ENCODE assay signal across 9 cellular contexts in genomic region chr7:51428226-51428887, GRCh38.
A peak's percentile ranks its signal among the peaks of the same experiment; 100 is the strongest.
DNase-seq lines count a peak whose midpoint lies in the region; ATAC-seq, FAIRE-seq and TF ChIP-seq lines count a peak whose summit lies in the region.
"Had no signal": no experiment of that assay in that cellular context is flagged by ENCODE, and none has a peak within 500 bp of the region (broad histone marks: within the 10 kb centered on the region; RNA-seq: fewer than 3 reads in every experiment).

No MANE protein-coding gene starts in this region.

- no peak for TF ChIP-seq EP300 in esophagus muscularis mucosa (IDR thresholded peaks at IDR 0.05)

- FAIRE-seq in D721Med (lab: Jason Lieb, UNC) = no peak

- ATAC-seq in HG02642 (IDR thresholded peaks at IDR 0.05; ENCODE audit: poor library complexity, unreplicated experiment) = no peak
- no peak for ATAC-seq in GM18511 (IDR thresholded peaks at IDR 0.05; ENCODE audit: unreplicated experiment)

- H4K5ac ChIP-seq in mesendoderm (ENCODE audit: low read length) = no peak overlapping the region

- no peaks in the 10 kb centered on the region for H3K4me1 ChIP-seq in mesendoderm (ENCODE audit: control insufficient read depth, low read depth, low read length)
- no peaks in the 10 kb centered on the region for H3K4me1 ChIP-seq in esophagus muscularis mucosa
- H3K4me1 ChIP-seq: uterus had no signal

- no peak for TF ChIP-seq POLR2A in esophagus muscularis mucosa (IDR thresholded peaks at IDR 0.05; ENCODE audit: low read depth)

- intact Hi-C loops in esophagus muscularis mucosa (cut with DNase I) = no loop called here

- TF ChIP-seq CTCF in D721Med (IDR thresholded peaks at IDR 0.05; ENCODE audit: insufficient read depth, missing control alignments) (peak; percentile 60), LNCaP clone FGC (IDR thresholded peaks at IDR 0.05; ENCODE audit: control insufficient read depth, extremely low read depth, insufficient read depth) (peak; percentile 81), VCaP (conservative IDR thresholded peaks at IDR 0.05) (peak; percentile 88), esophagus muscularis mucosa (IDR thresholded peaks at IDR 0.05) (no peak)

- H3K4me2 ChIP-seq in mesendoderm (ENCODE audit: low read length) = no peak overlapping the region

- H3K4ac ChIP-seq in mesendoderm (ENCODE audit: low read depth, low read length) = no peak overlapping the region

- no CpG with 5 or more reads among the region's 8 CpGs for WGBS in mesendoderm (ENCODE audit: extremely low coverage, insufficient coverage, low lambda C conversion rate)
- 85% methylated on average over 8 of the region's 8 CpGs for WGBS in esophagus muscularis mucosa

- no peak overlapping the region for H3K18ac ChIP-seq in mesendoderm (ENCODE audit: low read length)

- H3K9ac ChIP-seq in mesendoderm (ENCODE audit: low read length) = no peak overlapping the region

- DNase-seq in D721Med (ENCODE audit: insufficient read length, low spot score) = no peak
- peak; percentile 7 for DNase-seq in LNCaP clone FGC (ENCODE audit: low read depth)
- peak; percentile 43 for DNase-seq in mesendoderm
- DNase-seq in NAMALWA (ENCODE audit: low spot score) = no peak
- no peak for DNase-seq in esophagus muscularis mucosa (ENCODE audit: extremely low spot score)
- DNase-seq: uterus had no signal

- H3K23ac ChIP-seq in mesendoderm (ENCODE audit: low read length) = no peak overlapping the region

- no peak overlapping the region for H2BK15ac ChIP-seq in mesendoderm (replicated peaks; ENCODE audit: low read depth)

- H3K36me3 ChIP-seq in mesendoderm (ENCODE audit: control insufficient read depth, insufficient read depth, low read length) (no peaks in the 10 kb centered on the region), esophagus muscularis mucosa (no peaks in the 10 kb centered on the region)
- H3K36me3 ChIP-seq: uterus had no signal

- no peaks in the 10 kb centered on the region for H3K9me3 ChIP-seq in esophagus muscularis mucosa
- H3K9me3 ChIP-seq: uterus had no signal

- H3K27ac ChIP-seq in VCaP = no peak overlapping the region
- H3K27ac ChIP-seq in mesendoderm (ENCODE audit: low read depth, low read length) = no peak overlapping the region
- no peak overlapping the region for H3K27ac ChIP-seq in esophagus muscularis mucosa (replicated peaks in 1 of 4)
- H3K27ac ChIP-seq: uterus had no signal

- no peak overlapping the region for H3K4me3 ChIP-seq in LNCaP clone FGC (ENCODE audit: low read depth, low read length)
- no peak overlapping the region for H3K4me3 ChIP-seq in mesendoderm (ENCODE audit: low read length)
- no peak overlapping the region for H3K4me3 ChIP-seq in esophagus muscularis mucosa
- H3K4me3 ChIP-seq: uterus had no signal

- no peak overlapping the region for H2BK5ac ChIP-seq in mesendoderm (ENCODE audit: low read length)

- H3K79me2 ChIP-seq in mesendoderm (ENCODE audit: control insufficient read depth, insufficient read depth, low read length) = no peaks in the 10 kb centered on the region

- no peak overlapping the region for H2AK5ac ChIP-seq in mesendoderm (ENCODE audit: low read length)

- no peak overlapping the region for H3K56ac ChIP-seq in mesendoderm (ENCODE audit: low read length)

- no peaks in the 10 kb centered on the region for H3K27me3 ChIP-seq in mesendoderm (ENCODE audit: insufficient read depth, low read length, poor library complexity)
- H3K27me3 ChIP-seq in esophagus muscularis mucosa = peaks cover 0 to 20% (median 0%) of the 10 kb centered on the region in 4 donors
- H3K27me3 ChIP-seq: uterus had no signal

- no peak overlapping the region for H4K8ac ChIP-seq in mesendoderm (ENCODE audit: low read depth, low read length)

- no peak overlapping the region for H2BK120ac ChIP-seq in mesendoderm (ENCODE audit: low read depth, low read length)

- H3K79me1 ChIP-seq in mesendoderm (ENCODE audit: low read length) = no peaks in the 10 kb centered on the region

Comparison
In these comparisons a context has a peak if more than half of its experiments do, and no peak if none do; other contexts are left out.
1. DNase-seq: peak in LNCaP clone FGC (single experiment) and mesendoderm (single experiment); none in D721Med (single experiment), NAMALWA (single experiment) and esophagus muscularis mucosa (single experiment).
2. CTCF ChIP-seq: peak in D721Med (single experiment), LNCaP clone FGC (single experiment) and VCaP (single experiment); none in esophagus muscularis mucosa (0 of 3).